8 cellular contexts compared by ENCODE assay signal in the genomic region with DNA sequence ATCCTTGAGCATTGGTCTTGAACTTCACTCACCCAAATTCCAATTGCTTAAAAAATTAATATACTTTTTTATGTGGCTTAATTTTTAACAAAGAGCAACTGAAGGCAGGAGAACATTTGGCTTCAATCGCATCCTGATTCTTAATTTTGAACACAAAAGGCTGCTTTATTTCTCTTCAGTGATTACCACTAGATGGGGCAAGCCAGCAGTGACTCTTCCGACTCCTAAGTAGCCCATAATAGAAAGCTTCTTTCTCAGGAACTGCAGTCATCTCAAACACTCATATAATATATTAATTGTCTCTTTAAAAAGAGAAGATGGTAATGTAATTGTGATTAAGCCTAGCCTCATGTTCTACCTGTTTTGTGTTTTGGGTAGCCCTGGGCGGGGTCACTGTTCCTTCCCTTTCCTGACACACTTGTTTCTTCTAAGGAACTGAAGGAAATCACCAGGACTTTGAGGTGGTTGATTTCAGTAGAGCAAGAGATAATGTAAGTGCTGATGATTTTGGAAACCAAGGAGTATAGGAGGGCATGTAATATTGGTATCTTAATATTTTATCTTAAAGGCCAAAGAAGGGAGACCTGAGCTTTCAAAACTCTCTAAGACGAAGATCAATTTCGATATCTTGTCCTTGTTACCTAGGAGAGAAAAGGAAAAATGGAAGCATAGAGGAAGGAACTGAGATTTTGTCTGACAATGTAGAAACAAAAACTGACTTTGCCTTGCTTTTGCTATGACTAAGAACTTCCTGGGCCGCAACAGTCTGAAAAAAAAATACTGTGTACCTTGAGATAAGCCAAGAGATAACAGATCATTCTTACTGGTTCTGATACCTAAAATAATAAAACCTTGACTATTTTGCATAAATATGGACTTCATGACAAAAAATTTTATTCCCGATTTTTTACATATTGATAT.
A peak's percentile ranks its signal among the peaks of the same experiment; 100 is the strongest.
DNase-seq lines count a peak whose midpoint lies in the region; ATAC-seq and TF ChIP-seq lines count a peak whose summit lies in the region.

No MANE protein-coding gene starts in this region.

- TF ChIP-seq CTCF in WTC11 (IDR thresholded peaks at IDR 0.05) (peak; percentile 30; the same call in 1 of the 2 replicates), right atrium auricular region (IDR thresholded peaks at IDR 0.05) (peak; percentile 27 to 71), upper lobe of right lung (IDR thresholded peaks at IDR 0.05) (peak; percentile 58)

- ATAC-seq in GM21576 (IDR thresholded peaks at IDR 0.05; ENCODE audit: unreplicated experiment) (peak; percentile 63), WTC11 (peak; percentile 67), upper lobe of right lung (peak; percentile 67), GM19455 (IDR thresholded peaks at IDR 0.05; ENCODE audit: unreplicated experiment) (no peak)

- H3K9me3 ChIP-seq in right atrium auricular region (no peaks in the 10 kb centered on the region), upper lobe of right lung (no peaks in the 10 kb centered on the region)

- H3K27ac ChIP-seq in right atrium auricular region (no peak overlapping the region), upper lobe of right lung (no peak overlapping the region)

- no peaks in the 10 kb centered on the region for H3K4me1 ChIP-seq in right atrium auricular region
- H3K4me1 ChIP-seq in upper lobe of right lung = no peaks in the 10 kb centered on the region

- no peaks in the 10 kb centered on the region for H3K36me3 ChIP-seq in right atrium auricular region
- H3K36me3 ChIP-seq in upper lobe of right lung = no peaks in the 10 kb centered on the region

- CTCF ChIA-PET in WTC11 (lab: Charles Lee) = interaction anchor here (0.5 to 2.2 kb wide), 8 partner anchors 9 to 574 kb away, joined by 3 to 16 read pairs (median 3); no protein-coding TSS in a partner anchor

- H3K27me3 Mint-ChIP-seq in WTC11 (ENCODE audit: low read depth) = no peaks in the 10 kb centered on the region; the same call in 1 of the 2 replicates

- no peak overlapping the region for H3K27ac Mint-ChIP-seq in WTC11

- H3K27me3 ChIP-seq in right atrium auricular region = no peaks in the 10 kb centered on the region
- H3K27me3 ChIP-seq in upper lobe of right lung = no peaks in the 10 kb centered on the region

- intact Hi-C loops in upper lobe of right lung (cut with DNase I) = no loop called here

- DNase-seq in SIG-M5 treated with dmso at 0.1 percent for 504 hours (lab: John Stamatoyannopoulos, UW; ENCODE audit: unreplicated experiment) (peak; percentile 59), SIG-M5 (lab: John Stamatoyannopoulos, UW) (no peak), NCI-H1092 treated with DMSO at 0.1 percent for 48 hours (lab: John Stamatoyannopoulos, UW) (peak; percentile 22), WTC11 (ENCODE audit: low spot score) (no peak), right atrium auricular region (ENCODE audit: low spot score) (no peak), upper lobe of right lung (no peak)

- POLR2A ChIA-PET in WTC11 (lab: Charles Lee) = no interaction called here

- no peak overlapping the region for H3K4me3 ChIP-seq in right atrium auricular region
- H3K4me3 ChIP-seq in upper lobe of right lung = peak overlapping the region; percentile 2

- no peak overlapping the region for H3K4me3 Mint-ChIP-seq in WTC11

- H3K36me3 Mint-ChIP-seq in WTC11 = no peaks in the 10 kb centered on the region

- H3K9me3 Mint-ChIP-seq in WTC11 = no peaks in the 10 kb centered on the region

- peaks cover 12% of the 10 kb centered on the region for H3K4me1 Mint-ChIP-seq in WTC11

TF ChIP-seq in WTC11, 78 proteins besides CTCF, POLR2A, EP300 and RAD21:
- TF ChIP-seq SOX15 (CRISPR knock-in tag; IDR thresholded peaks at IDR 0.05) = no peak
- TF ChIP-seq TP53 (CRISPR knock-in tag; IDR thresholded peaks at IDR 0.05) = no peak
- TF ChIP-seq, protein P1, sequence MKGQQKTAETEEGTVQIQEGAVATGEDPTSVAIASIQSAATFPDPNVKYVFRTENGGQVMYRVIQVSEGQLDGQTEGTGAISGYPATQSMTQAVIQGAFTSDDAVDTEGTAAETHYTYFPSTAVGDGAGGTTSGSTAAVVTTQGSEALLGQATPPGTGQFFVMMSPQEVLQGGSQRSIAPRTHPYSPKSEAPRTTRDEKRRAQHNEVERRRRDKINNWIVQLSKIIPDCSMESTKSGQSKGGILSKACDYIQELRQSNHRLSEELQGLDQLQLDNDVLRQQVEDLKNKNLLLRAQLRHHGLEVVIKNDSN (CRISPR knock-in tag; IDR thresholded peaks at IDR 0.05) = no peak
- TF ChIP-seq, protein P2, sequence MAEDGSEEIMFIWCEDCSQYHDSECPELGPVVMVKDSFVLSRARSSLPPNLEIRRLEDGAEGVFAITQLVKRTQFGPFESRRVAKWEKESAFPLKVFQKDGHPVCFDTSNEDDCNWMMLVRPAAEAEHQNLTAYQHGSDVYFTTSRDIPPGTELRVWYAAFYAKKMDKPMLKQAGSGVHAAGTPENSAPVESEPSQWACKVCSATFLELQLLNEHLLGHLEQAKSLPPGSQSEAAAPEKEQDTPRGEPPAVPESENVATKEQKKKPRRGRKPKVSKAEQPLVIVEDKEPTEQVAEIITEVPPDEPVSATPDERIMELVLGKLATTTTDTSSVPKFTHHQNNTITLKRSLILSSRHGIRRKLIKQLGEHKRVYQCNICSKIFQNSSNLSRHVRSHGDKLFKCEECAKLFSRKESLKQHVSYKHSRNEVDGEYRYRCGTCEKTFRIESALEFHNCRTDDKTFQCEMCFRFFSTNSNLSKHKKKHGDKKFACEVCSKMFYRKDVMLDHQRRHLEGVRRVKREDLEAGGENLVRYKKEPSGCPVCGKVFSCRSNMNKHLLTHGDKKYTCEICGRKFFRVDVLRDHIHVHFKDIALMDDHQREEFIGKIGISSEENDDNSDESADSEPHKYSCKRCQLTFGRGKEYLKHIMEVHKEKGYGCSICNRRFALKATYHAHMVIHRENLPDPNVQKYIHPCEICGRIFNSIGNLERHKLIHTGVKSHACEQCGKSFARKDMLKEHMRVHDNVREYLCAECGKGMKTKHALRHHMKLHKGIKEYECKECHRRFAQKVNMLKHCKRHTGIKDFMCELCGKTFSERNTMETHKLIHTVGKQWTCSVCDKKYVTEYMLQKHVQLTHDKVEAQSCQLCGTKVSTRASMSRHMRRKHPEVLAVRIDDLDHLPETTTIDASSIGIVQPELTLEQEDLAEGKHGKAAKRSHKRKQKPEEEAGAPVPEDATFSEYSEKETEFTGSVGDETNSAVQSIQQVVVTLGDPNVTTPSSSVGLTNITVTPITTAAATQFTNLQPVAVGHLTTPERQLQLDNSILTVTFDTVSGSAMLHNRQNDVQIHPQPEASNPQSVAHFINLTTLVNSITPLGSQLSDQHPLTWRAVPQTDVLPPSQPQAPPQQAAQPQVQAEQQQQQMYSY (CRISPR knock-in tag; IDR thresholded peaks at IDR 0.05) = no peak
- TF ChIP-seq ZNF416 (CRISPR knock-in tag; IDR thresholded peaks at IDR 0.05) = no peak
- TF ChIP-seq ELF4 (CRISPR knock-in tag; IDR thresholded peaks at IDR 0.05; ENCODE audit: low read depth) = no peak
- TF ChIP-seq IRF2 (CRISPR knock-in tag; IDR thresholded peaks at IDR 0.05; ENCODE audit: borderline replicate concordance, low read depth) = no peak
- TF ChIP-seq EMX1 (CRISPR knock-in tag; IDR thresholded peaks at IDR 0.05) = no peak
- no peak for TF ChIP-seq JAZF1 (CRISPR knock-in tag; IDR thresholded peaks at IDR 0.05)
- no peak for TF ChIP-seq ZNF423 (CRISPR knock-in tag; IDR thresholded peaks at IDR 0.05)
- no peak for TF ChIP-seq JUN (CRISPR knock-in tag; IDR thresholded peaks at IDR 0.05)
- no peak for TF ChIP-seq ZNF671 (CRISPR knock-in tag; IDR thresholded peaks at IDR 0.05)
- TF ChIP-seq ZNF138 (CRISPR knock-in tag; conservative IDR thresholded peaks at IDR 0.05) = no peak
- no peak for TF ChIP-seq CBFB (CRISPR knock-in tag; IDR thresholded peaks at IDR 0.05; ENCODE audit: low read depth)

Comparison
In these comparisons a context has a peak if more than half of its experiments do, and no peak if none do; other contexts are left out.
1. DNase-seq: peak in SIG-M5 treated with dmso at 0.1 percent for 504 hours (single experiment) and NCI-H1092 treated with DMSO at 0.1 percent for 48 hours (single experiment); none in SIG-M5 (single experiment), WTC11 (single experiment), right atrium auricular region (single experiment) and upper lobe of right lung (single experiment).
2. Peak in every context shown above with its lines, with median percentiles within 50 percentile points of each other: CTCF ChIP-seq.